In genomic region chr3:5376761-5377160, GRCh38 we compare ENCODE assay signal across 18 cellular contexts.
A peak's percentile ranks its signal among the peaks of the same experiment; 100 is the strongest.
DNase-seq lines count a peak whose midpoint lies in the region; ATAC-seq, FAIRE-seq and TF ChIP-seq lines count a peak whose summit lies in the region.
"Had no signal": no experiment of that assay in that cellular context is flagged by ENCODE, and none has a peak within 500 bp of the region (broad histone marks: within the 10 kb centered on the region; RNA-seq: fewer than 3 reads in every experiment).

No MANE protein-coding gene starts in this region.

- H2BK20ac ChIP-seq in H9 (ENCODE audit: low read depth, low read length, poor library complexity, severe bottlenecking) (no peak overlapping the region), H1 (ENCODE audit: low read length) (no peak overlapping the region)

- peaks cover 0 to 3% (median 0%) of the 10 kb centered on the region in 3 experiments; a peak in 1 of 7 replicates for H3K36me3 Mint-ChIP-seq in H9 (ENCODE audit: insufficient read depth in 1 of 3, low read depth in 3 of 3)
- H3K36me3 Mint-ChIP-seq: CD14-positive monocyte had no signal

- no peaks in the 10 kb centered on the region for H4K20me1 ChIP-seq in H9 (ENCODE audit: control insufficient read depth, insufficient read depth, insufficient read length)
- no peaks in the 10 kb centered on the region for H4K20me1 ChIP-seq in H1 (replicated peaks in 1 of 2; ENCODE audit: control insufficient read depth in 1 of 2, insufficient read depth in 2 of 2, low read length in 2 of 2)

- no peak for TF ChIP-seq EP300 in H1 (IDR thresholded peaks at IDR 0.05; ENCODE audit: borderline replicate concordance in 1 of 2, low read depth in 2 of 2, low read length in 2 of 2)

- H3K9ac ChIP-seq in H9 (ENCODE audit: extremely low read depth, insufficient read length, low read length) (no peak overlapping the region), H1 (replicated peaks in 1 of 4; ENCODE audit: extremely low read depth in 1 of 4, low read depth in 3 of 4, low read length in 3 of 4) (no peak overlapping the region)
- H3K9ac ChIP-seq: KMS-11 had no signal

- H3K79me2 ChIP-seq in H9 (ENCODE audit: insufficient read depth, low read length) (no peaks in the 10 kb centered on the region), H1 (ENCODE audit: control insufficient read depth in 1 of 2, insufficient read depth in 2 of 2, low read length in 2 of 2) (no peaks in the 10 kb centered on the region)

- no peak overlapping the region for H4K8ac ChIP-seq in H9 (replicated peaks; ENCODE audit: insufficient read length, low read depth, low read length)
- H4K8ac ChIP-seq in H1 (ENCODE audit: extremely low read depth, insufficient read depth, low read length), result 0 out of 2 replicates have a peak overlapping the region, but pooled peaks have one; percentile 3

- POLR2A ChIA-PET in H1 (lab: Charles Lee; ENCODE audit: partially characterized antibody), result no interaction called here

- no peaks in the 10 kb centered on the region; the same call in none of the 2 replicates for H3K27me3 Mint-ChIP-seq in H9 (ENCODE audit: low read depth)
- H3K27me3 Mint-ChIP-seq: stimulated activated naive CD8-positive, alpha-beta T cell treated with anti-CD3 and anti-CD28 coated beads, Interleukin-15, Interleukin-2, amounts not matched to agents 100 ng/mL and 50 ng/mL, for 24 hours had no signal

- H3K4me1 ChIP-seq in H9 (ENCODE audit: insufficient read depth, low read length) (no peaks in the 10 kb centered on the region; the same call in 1 of the 2 replicates), H1 (replicated peaks in 1 of 4; ENCODE audit: control insufficient read depth in 3 of 4, insufficient read depth in 4 of 4, low read length in 3 of 4) (peaks cover 0 to 4% (median 0%) of the 10 kb centered on the region in 4 experiments; a peak in 4 of 7 replicates), prostate gland (replicated peaks) (no peaks in the 10 kb centered on the region)

- H2BK12ac ChIP-seq in H9 (ENCODE audit: insufficient read length, low read depth, low read length) (no peak overlapping the region), H1 (ENCODE audit: low read depth, low read length) (peak overlapping the region; percentile 39; the same call in 1 of the 2 replicates)

- no peak overlapping the region for H2BK5ac ChIP-seq in H9 (ENCODE audit: insufficient read length, low read length)
- H2BK5ac ChIP-seq in H1 (ENCODE audit: low read depth, low read length), result no peak overlapping the region

- no peak overlapping the region for H3T11ph ChIP-seq in H9 (ENCODE audit: low read length)

- peak; percentile 79 for DNase-seq in H9
- DNase-seq in NCI-H69 (lab: John Stamatoyannopoulos, UW), result peak; percentile 84
- peak; percentile 7 to 51 for DNase-seq in H1 (ENCODE audit: low read depth in 1 of 2, low spot score in 2 of 2)
- DNase-seq in prostate gland (ENCODE audit: low spot score), result peak; percentile 22
- DNase-seq in LoVo (ENCODE audit: low spot score), result no peak
- no peak for DNase-seq in dedifferentiated amniotic fluid mesenchymal stem cell (ENCODE audit: extremely low spot score)
- DNase-seq in DMS79 treated with DMSO at 0.1 percent for 48 hours (lab: John Stamatoyannopoulos, UW), result no peak
- DNase-seq: activated CD4-positive, alpha-beta T cell treated with anti-CD3 and anti-CD28 coated beads, Interleukin-2, amount 10 ng/mL, durations not matched to agents 24 days and 14 days; activated T-cell treated with anti-CD3 and anti-CD28 coated beads, Interleukin-2, amount 50 U/mL, for 4 hours; GOT3; hippocampal formation had no signal

- H3K4me2 ChIP-seq in H9 (ENCODE audit: insufficient read depth, insufficient read length, low read length) (no peak overlapping the region), H1 (ENCODE audit: insufficient read depth in 1 of 2, low read depth in 2 of 2, low read length in 2 of 2) (no peak overlapping the region; a peak in 1 of 4 replicates)
- H3K4me2 ChIP-seq: KMS-11 had no signal

- no peak for FAIRE-seq in H1 (lab: Jason Lieb, UNC)
- FAIRE-seq: G401.6 had no signal

- H3K18ac ChIP-seq in H9 (ENCODE audit: insufficient read length, low read depth, low read length) (no peak overlapping the region), H1 (ENCODE audit: extremely low read depth, low read length) (no peak overlapping the region)

- no peak for TF ChIP-seq POLR2A in H1 (IDR thresholded peaks at IDR 0.05; ENCODE audit: control extremely low read depth in 1 of 2, low read depth in 2 of 2, low read length in 2 of 2)
- TF ChIP-seq POLR2A in prostate gland (IDR thresholded peaks at IDR 0.05), result no peak

- H3K4me1 Mint-ChIP-seq in H9, result peaks cover 6 to 10% of the 10 kb centered on the region in 2 experiments
- H3K4me1 Mint-ChIP-seq: activated CD4-positive, alpha-beta T cell treated with anti-CD3 and anti-CD28 coated beads, Interleukin-2, amount 10 ng/mL, durations not matched to agents 24 days and 14 days; CD14-positive monocyte; neural crest cell had no signal

- H3K23ac ChIP-seq in H9 (ENCODE audit: insufficient read length, low read depth, low read length) (no peak overlapping the region), H1 (ENCODE audit: insufficient read length) (no peak overlapping the region)

- H3K27me3 ChIP-seq in H9 (ENCODE audit: insufficient read depth, low read length) (no peaks in the 10 kb centered on the region), H1 (replicated peaks in 1 of 4; ENCODE audit: control insufficient read depth in 3 of 4, extremely low read depth in 1 of 4, insufficient read depth in 3 of 4, low read length in 3 of 4) (no peaks in the 10 kb centered on the region), prostate gland (replicated peaks; ENCODE audit: insufficient read depth) (no peaks in the 10 kb centered on the region)

- H3K9me3 ChIP-seq in H9 (ENCODE audit: control insufficient read depth, low read depth, low read length), result no peaks in the 10 kb centered on the region
- no peaks in the 10 kb centered on the region for H3K9me3 ChIP-seq in H1 (ENCODE audit: insufficient read depth in 2 of 2, low read depth in 1 of 2, low read length in 1 of 2)
- no peaks in the 10 kb centered on the region for H3K9me3 ChIP-seq in prostate gland

- H2BK15ac ChIP-seq in H9 (ENCODE audit: low read depth, low read length) (no peak overlapping the region), H1 (ENCODE audit: low read length) (no peak overlapping the region)

- H2AK5ac ChIP-seq in H9 (ENCODE audit: insufficient read length, low read length), result no peak overlapping the region
- H2AK5ac ChIP-seq in H1 (ENCODE audit: low read depth, low read length), result no peak overlapping the region

- peak overlapping the region in 1 of 3 experiments; percentile 27; a peak in 2 of 7 replicates for H3K27ac Mint-ChIP-seq in H9
- H3K27ac Mint-ChIP-seq: activated CD4-positive, alpha-beta T cell treated with anti-CD3 and anti-CD28 coated beads, Interleukin-2, amount 10 ng/mL, durations not matched to agents 24 days and 14 days; CD14-positive monocyte; stimulated activated naive CD8-positive, alpha-beta T cell treated with anti-CD3 and anti-CD28 coated beads, Interleukin-15, Interleukin-2, amounts not matched to agents 100 ng/mL and 50 ng/mL, for 24 hours had no signal

- H4K5ac ChIP-seq in H9 (ENCODE audit: insufficient read length, low read depth, low read length) (no peak overlapping the region), H1 (ENCODE audit: insufficient read length, low read depth, low read length) (no peak overlapping the region)

- H2BK120ac ChIP-seq in H9 (ENCODE audit: low read depth, low read length, poor library complexity, severe bottlenecking) (no peak overlapping the region), H1 (replicated peaks; ENCODE audit: low read depth, low read length) (no peak overlapping the region)

- no peak for ATAC-seq in HG02588 (IDR thresholded peaks at IDR 0.05; ENCODE audit: unreplicated experiment)
- ATAC-seq: activated T-cell treated with anti-CD3 and anti-CD28 coated beads, Interleukin-2, amount 50 U/mL, for 4 hours had no signal

- H3K27ac ChIP-seq in H9 (ENCODE audit: insufficient read length, low read depth, low read length) (no peak overlapping the region), H1 (ENCODE audit: low read depth, low read length) (no peak overlapping the region), prostate gland (no peak overlapping the region)
- H3K27ac ChIP-seq: coronary artery, KMS-11 had no signal

- H3K56ac ChIP-seq in H9 (ENCODE audit: insufficient read length, low read depth, low read length) (no peak overlapping the region), H1 (replicated peaks; ENCODE audit: insufficient read length, low read depth, low read length) (no peak overlapping the region)

- no CpG with 5 or more reads among the region's 6 CpGs for WGBS in H9 (ENCODE audit: extremely low coverage, insufficient read length, low lambda C conversion rate)
- 85% methylated on average over 6 of the region's 6 CpGs; no CpG with 5 or more reads in 1 of the 2 experiments for WGBS in H1 (ENCODE audit: extremely low coverage in 1 of 2, insufficient coverage in 1 of 2, insufficient read length in 1 of 2, insufficient replicate concordance in 2 of 2, low coverage in 1 of 2, low lambda C conversion rate in 2 of 2, missing lambda C conversion rate in 1 of 2), 2 experiments
- WGBS in prostate gland, result 51% methylated on average over 6 of the region's 6 CpGs

- no peaks in the 10 kb centered on the region for H3K36me3 ChIP-seq in H1 (ENCODE audit: control insufficient read depth in 2 of 4, insufficient read depth in 4 of 4, low read length in 3 of 4)
- no peaks in the 10 kb centered on the region for H3K36me3 ChIP-seq in prostate gland

- H3K23me2 ChIP-seq in H9 (ENCODE audit: insufficient read length, low read depth, low read length, poor library complexity, severe bottlenecking), result no peaks in the 10 kb centered on the region
- no peaks in the 10 kb centered on the region for H3K23me2 ChIP-seq in H1 (ENCODE audit: low read depth, low read length)

- H2AFZ ChIP-seq in H9 (ENCODE audit: low read length) (no peak overlapping the region), H1 (ENCODE audit: low read length) (peak overlapping the region; percentile 83; the same call in 1 of the 2 replicates)

- H3K4me3 ChIP-seq in H1 (ENCODE audit: extremely low read depth in 1 of 4, insufficient read depth in 2 of 4, low read depth in 3 of 4, low read length in 4 of 4), result no peak overlapping the region
- H3K4me3 ChIP-seq in prostate gland, result no peak overlapping the region
- H3K4me3 ChIP-seq: coronary artery had no signal

- H4K91ac ChIP-seq in H9 (ENCODE audit: insufficient read length, low read depth, low read length) (no peak overlapping the region), H1 (replicated peaks; ENCODE audit: insufficient read length, low read length) (no peak overlapping the region)

- TF ChIP-seq RAD21 in H1 (IDR thresholded peaks at IDR 0.05 in 1 of 2, conservative IDR thresholded peaks at IDR 0.05 in 1 of 2; ENCODE audit: low read depth in 2 of 2, low read length in 2 of 2), result peak in 1 of 2 experiments; percentile 5; a peak in 1 of 4 replicates

- CTCF ChIA-PET in H1 (lab: Charles Lee; ENCODE audit: partially characterized antibody), result interaction anchor here (0.8 to 0.9 kb wide), 3 partner anchors 9 to 65 kb away, joined by 3 to 4 read pairs (median 3); no protein-coding TSS in a partner anchor

- peaks cover 15 to 16% of the 10 kb centered on the region in 2 experiments; a peak in 4 of 5 replicates for H3K9me3 Mint-ChIP-seq in H9
- H3K9me3 Mint-ChIP-seq: stimulated activated naive CD8-positive, alpha-beta T cell treated with anti-CD3 and anti-CD28 coated beads, Interleukin-15, Interleukin-2, amounts not matched to agents 100 ng/mL and 50 ng/mL, for 24 hours had no signal

- H3K14ac ChIP-seq in H9 (ENCODE audit: insufficient read depth, low read length) (no peak overlapping the region), H1 (ENCODE audit: insufficient read length) (no peak overlapping the region)

- no peak overlapping the region for H3K4me3 Mint-ChIP-seq in H9
- H3K4me3 Mint-ChIP-seq: activated CD4-positive, alpha-beta T cell treated with anti-CD3 and anti-CD28 coated beads, Interleukin-2, amount 10 ng/mL, durations not matched to agents 24 days and 14 days; activated T-cell treated with anti-CD3 and anti-CD28 coated beads, Interleukin-2, amount 50 U/mL, for 4 hours; CD14-positive monocyte; neural crest cell; stimulated activated naive CD8-positive, alpha-beta T cell treated with anti-CD3 and anti-CD28 coated beads, Interleukin-15, Interleukin-2, amounts not matched to agents 100 ng/mL and 50 ng/mL, for 24 hours had no signal

- H3K79me1 ChIP-seq in H9 (ENCODE audit: insufficient read depth, low read depth, low read length, poor library complexity, severe bottlenecking) (no peaks in the 10 kb centered on the region), H1 (ENCODE audit: low read depth, low read length) (no peaks in the 10 kb centered on the region)

- H3K4ac ChIP-seq in H9 (ENCODE audit: low read depth, low read length) (no peak overlapping the region), H1 (replicated peaks; ENCODE audit: insufficient read length, low read depth, low read length) (no peak overlapping the region)

- intact Hi-C loops in prostate gland (cut with DNase I), result no loop called here

- TF ChIP-seq CTCF in H9 (conservative IDR thresholded peaks at IDR 0.05) (no peak), H1 (IDR thresholded peaks at IDR 0.05; ENCODE audit: control extremely low read depth in 1 of 3, insufficient read depth in 1 of 3, low read depth in 1 of 3, low read length in 3 of 3) (no peak), prostate gland (IDR thresholded peaks at IDR 0.05) (no peak)

Comparison
In these comparisons a context has a peak if more than half of its experiments do, and no peak if none do; other contexts are left out.
1. DNase-seq: peak in H9 (single experiment), NCI-H69 (single experiment), H1 (2 of 2) and prostate gland (single experiment); none in LoVo (single experiment), dedifferentiated amniotic fluid mesenchymal stem cell (single experiment) and DMS79 treated with DMSO at 0.1 percent for 48 hours (single experiment).